Comparison of ENCODE assay signal across 8 cellular contexts in genomic region chr7:121547341-121548092, GRCh38.
DNase-seq lines count a peak whose midpoint lies in the region; ATAC-seq, FAIRE-seq and TF ChIP-seq lines count a peak whose summit lies in the region.

No MANE protein-coding gene starts in this region.

- no TSS peak for BruUV-seq in Calu3 (replicated peaks; lab: Mats Ljungman, UMichigan)

- DNase-seq in Calu3 (no peak), GM19239 (ENCODE audit: insufficient read length, low spot score) (no peak), NCI-H2196 (lab: John Stamatoyannopoulos, UW; ENCODE audit: unreplicated experiment) (peak; percentile 51), ascending aorta (ENCODE audit: low spot score in 2 of 2) (no peak), hepatic stellate cell (ENCODE audit: low spot score) (peak; percentile 16), spleen (no peak)
- no peak for DNase-seq in activated CD4-positive, alpha-beta T cell treated with anti-CD3 and anti-CD28 coated beads, Interleukin-2, amount 50 U/mL, for 1 hour

- H3K4me3 Mint-ChIP-seq in Calu3 (ENCODE audit: low read depth, unreplicated experiment) = no peak overlapping the region

- no peak overlapping the region for H3K4me3 ChIP-seq in ascending aorta
- no peak overlapping the region for H3K4me3 ChIP-seq in spleen

- CTCF ChIA-PET in Calu3 (lab: Charles Lee) = interaction anchor here (0.6 to 1.8 kb wide), 8 partner anchors 17 to 447 kb away, joined by 3 to 7 read pairs (median 3); no protein-coding TSS in a partner anchor

- H3K27ac Mint-ChIP-seq in Calu3 (ENCODE audit: unreplicated experiment) = peak overlapping the region; percentile 42

- H3K36me3 ChIP-seq in ascending aorta = no peaks in the 10 kb centered on the region
- H3K36me3 ChIP-seq in spleen = no peaks in the 10 kb centered on the region

- H3K27ac ChIP-seq in ascending aorta (no peak overlapping the region), spleen (no peak overlapping the region)

- H3K9me3 Mint-ChIP-seq in Calu3 (ENCODE audit: low read depth, unreplicated experiment) = no peaks in the 10 kb centered on the region

- H3K4me1 ChIP-seq in ascending aorta (no peaks in the 10 kb centered on the region), spleen (peaks cover 0 to 9% (median 0%) of the 10 kb centered on the region in 6 donors)

- ATAC-seq in HG03159 (IDR thresholded peaks at IDR 0.05; ENCODE audit: unreplicated experiment) = peak; percentile 74

- peak; percentile 92 for FAIRE-seq in GM19239 (lab: Jason Lieb, UNC)

- TF ChIP-seq POLR2A in spleen (IDR thresholded peaks at IDR 0.05) = no peak

- no peaks in the 10 kb centered on the region for H3K9me3 ChIP-seq in ascending aorta
- no peaks in the 10 kb centered on the region for H3K9me3 ChIP-seq in spleen

- no peaks in the 10 kb centered on the region for H3K27me3 ChIP-seq in ascending aorta
- no peaks in the 10 kb centered on the region for H3K27me3 ChIP-seq in spleen (replicated peaks in 1 of 7)

- peak; percentile 31 for TF ChIP-seq CTCF in Calu3 (IDR thresholded peaks at IDR 0.05; ENCODE audit: unreplicated experiment)
- peak; percentile 66 to 75 (median 67) for TF ChIP-seq CTCF in ascending aorta (IDR thresholded peaks at IDR 0.05)
- TF ChIP-seq CTCF in spleen (IDR thresholded peaks at IDR 0.05 in 8 of 11, conservative IDR thresholded peaks at IDR 0.05 in 3 of 11) = peak; percentile 43 to 80 (median 76)

- H3K36me3 Mint-ChIP-seq in Calu3 (ENCODE audit: insufficient read depth, unreplicated experiment) = peaks cover 9% of the 10 kb centered on the region

- no peaks in the 10 kb centered on the region for H3K27me3 Mint-ChIP-seq in Calu3 (ENCODE audit: unreplicated experiment)

- H3K4me1 Mint-ChIP-seq in Calu3 (ENCODE audit: low read depth, unreplicated experiment) = peaks cover 24% of the 10 kb centered on the region

- intact Hi-C loops in Calu3 (cut with micrococcal nuclease; ENCODE audit: unreplicated experiment) (loop anchor here (1.0 to 10.0 kb wide), 5 partner anchors 110 to 448 kb away; no protein-coding TSS in a partner anchor), ascending aorta (cut with DNase I) (loop anchor here (1.0 kb wide), 1 partner anchor 180 kb away; no protein-coding TSS in a partner anchor), spleen (cut with DNase I; ENCODE audit: low total_unique reads) (loop anchor here (2.0 kb wide), 1 partner anchor 181 kb away; no protein-coding TSS in a partner anchor)

- 0 to 2% (median 1%) methylated on average over 3 of the region's 3 CpGs for WGBS in spleen, 5 donors

Comparison
In these comparisons a context has a peak if more than half of its experiments do, and no peak if none do; other contexts are left out.
1. DNase-seq: peak in NCI-H2196 (single experiment) and hepatic stellate cell (single experiment); none in Calu3 (single experiment), GM19239 (single experiment), ascending aorta (0 of 2), spleen (single experiment) and activated CD4-positive, alpha-beta T cell treated with anti-CD3 and anti-CD28 coated beads, Interleukin-2, amount 50 U/mL, for 1 hour (single experiment).
2. Peak in every context shown above with its lines, with median percentiles within 50 percentile points of each other: CTCF ChIP-seq.